Comparison of ENCODE assay signal across 8 cellular contexts in genomic region chr1:20507564-20508410, GRCh38. TPM values are rescaled to one million over a fixed set of nuclear protein-coding genes. Genes with fewer than 3 reads are reported as not detected.
A peak's percentile ranks its signal among the peaks of the same experiment; 100 is the strongest.
DNase-seq lines count a peak whose midpoint lies in the region; ATAC-seq and TF ChIP-seq lines count a peak whose summit lies in the region.

TSS of gene MUL1 (minus strand) at chr1:20508151. CDS start at chr1:20508024, 127 bp downstream.

- POLR2A ChIA-PET in activated CD4-positive, alpha-beta T cell treated with anti-CD3 and anti-CD28 coated beads for 36 hours (lab: Charles Lee): interaction anchor here (0.7 kb wide), 1 partner anchor 41 kb away, joined by 3 read pairs; no protein-coding TSS in a partner anchor

- peak; percentile 85 for ATAC-seq in HG03442 (IDR thresholded peaks at IDR 0.05; ENCODE audit: unreplicated experiment)
- peak; percentile 96 for ATAC-seq in activated CD4-positive, alpha-beta T cell treated with anti-CD3 and anti-CD28 coated beads for 36 hours

- CTCF ChIA-PET in activated CD4-positive, alpha-beta T cell treated with anti-CD3 and anti-CD28 coated beads for 36 hours (lab: Charles Lee): interaction anchor here (0.5 to 0.9 kb wide), 6 partner anchors 14 to 626 kb away, joined by 3 to 4 read pairs (median 4); partner anchors contain the start of gene OTUD3

- H3K27ac Mint-ChIP-seq in activated CD4-positive, alpha-beta T cell treated with anti-CD3 and anti-CD28 coated beads for 36 hours: peak within 1 kb of the TSS; percentile 65
- peak within 1 kb of the TSS; percentile 92 for H3K27ac Mint-ChIP-seq in chondrocyte (ENCODE audit: unreplicated experiment)

- peak within 1 kb of the TSS; percentile 86 for H3K4me3 ChIP-seq in kidney epithelial cell (ENCODE audit: low read depth, low read length)

- H3K9me3 Mint-ChIP-seq in activated CD4-positive, alpha-beta T cell treated with anti-CD3 and anti-CD28 coated beads for 36 hours (ENCODE audit: low read depth): no peaks in the 10 kb centered on the region
- H3K9me3 Mint-ChIP-seq in chondrocyte (ENCODE audit: low read depth): no peaks in the 10 kb centered on the region

- peak; percentile 65 for TF ChIP-seq POLR2A in GM19099 (IDR thresholded peaks at IDR 0.05; ENCODE audit: extremely low read depth, insufficient read length, low read depth)

- peaks cover 2% of the 10 kb centered on the region for H3K27me3 Mint-ChIP-seq in activated CD4-positive, alpha-beta T cell treated with anti-CD3 and anti-CD28 coated beads for 36 hours
- H3K27me3 Mint-ChIP-seq in chondrocyte (ENCODE audit: low read depth): peaks cover 5% of the 10 kb centered on the region

- H3K4me3 Mint-ChIP-seq in activated CD4-positive, alpha-beta T cell treated with anti-CD3 and anti-CD28 coated beads for 36 hours: peak within 1 kb of the TSS; percentile 79
- peak within 1 kb of the TSS; percentile 78 for H3K4me3 Mint-ChIP-seq in chondrocyte (ENCODE audit: unreplicated experiment)

- H3K4me1 Mint-ChIP-seq in activated CD4-positive, alpha-beta T cell treated with anti-CD3 and anti-CD28 coated beads for 36 hours: peaks cover 17% of the 10 kb centered on the region
- H3K4me1 Mint-ChIP-seq in chondrocyte (ENCODE audit: low read depth): peaks cover 26% of the 10 kb centered on the region

- TF ChIP-seq CTCF in AG09319 (IDR thresholded peaks at IDR 0.05; ENCODE audit: low read depth, low read length) (no peak), chondrocyte (IDR thresholded peaks at IDR 0.05) (peak; percentile 10), kidney epithelial cell (IDR thresholded peaks at IDR 0.05; ENCODE audit: insufficient read depth, low read length, poor library complexity, severe bottlenecking) (no peak)

- intact Hi-C loops in activated CD4-positive, alpha-beta T cell treated with anti-CD3 and anti-CD28 coated beads for 36 hours (cut with DNase I, micrococcal nuclease): loop anchor here (1.0 to 10.0 kb wide), 8 partner anchors 11 to 837 kb away; partner anchors contain the start of genes PINK1 (in 2 of the 2), DDOST (in 1 of the 2), EIF4G3 (in 1 of the 2) and HP1BP3 (in 1 of the 2)

- H3K36me3 ChIP-seq in kidney epithelial cell (ENCODE audit: control insufficient read depth, insufficient read depth, low read length): no peaks in the 10 kb centered on the region

- peaks cover 7% of the 10 kb centered on the region for H3K36me3 Mint-ChIP-seq in activated CD4-positive, alpha-beta T cell treated with anti-CD3 and anti-CD28 coated beads for 36 hours (ENCODE audit: low read depth)
- no peaks in the 10 kb centered on the region for H3K36me3 Mint-ChIP-seq in chondrocyte (ENCODE audit: low read depth)

- no peaks in the 10 kb centered on the region for H3K27me3 ChIP-seq in kidney epithelial cell (ENCODE audit: control insufficient read depth, insufficient read depth, low read length)

- DNase-seq in AG09319 (ENCODE audit: extremely low read depth, low read depth): peak; percentile 71
- DNase-seq in NCI-H524 (lab: John Stamatoyannopoulos, UW): peak; percentile 30 to 77
- DNase-seq in activated CD4-positive, alpha-beta T cell treated with anti-CD3 and anti-CD28 coated beads for 36 hours: peak; percentile 96
- DNase-seq in chondrocyte (ENCODE audit: low spot score): peak; percentile 96
- DNase-seq in kidney epithelial cell (ENCODE audit: low read depth): peak; percentile 73
- DNase-seq in stimulated activated CD4-positive, alpha-beta T cell treated with anti-CD3 and anti-CD28 coated beads, Interleukin-15, amount 100 ng/mL, for 24 hours: peak; percentile 97

RNA-seq across cellular contexts. Expression of gene MUL1, which starts in this region (rescaled TPM):
- 10 to 100 TPM in 1 of 2 experiments, 1 to 10 TPM in 1; 9.0 to 13.1 TPM for total RNA-seq in activated CD4-positive, alpha-beta T cell treated with anti-CD3 and anti-CD28 coated beads for 36 hours
- total RNA-seq in chondrocyte (30.8 to 38.2 TPM (median 36.2 TPM) in 3 replicates), kidney epithelial cell (43.0 and 46.5 TPM in 2 replicates)

Comparison
In these comparisons a context has a peak if more than half of its experiments do, and no peak if none do; other contexts are left out.
1. Peak in every context shown above with its lines: DNase-seq, ATAC-seq and H3K4me3 ChIP-seq.